In the genomic region with DNA sequence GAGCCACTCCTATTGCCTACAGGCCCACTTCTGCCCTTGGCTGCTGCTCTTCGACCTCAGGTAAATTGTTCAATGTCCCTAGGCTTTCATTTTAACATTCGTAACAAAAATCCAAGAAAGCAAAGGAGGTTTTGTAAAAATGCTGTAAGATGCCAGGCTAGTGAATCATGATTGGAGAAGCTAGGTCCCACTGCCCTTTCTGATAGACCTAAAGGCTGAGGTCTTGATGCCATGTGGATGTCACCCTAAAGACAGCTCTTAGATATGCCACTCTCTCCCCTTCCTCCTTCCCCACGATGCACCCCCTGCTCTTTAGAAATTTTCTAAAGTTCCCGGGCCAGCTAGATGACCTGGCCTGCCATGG, we compare ENCODE assay signal across 11 cellular contexts. TPM values are rescaled to one million over a fixed set of nuclear protein-coding genes. Genes with fewer than 3 reads are reported as not detected.
DNase-seq lines count a peak whose midpoint lies in the region; ATAC-seq and TF ChIP-seq lines count a peak whose summit lies in the region.
"Had no signal": no experiment of that assay in that cellular context is flagged by ENCODE, and none has a peak within 500 bp of the region (broad histone marks: within the 10 kb centered on the region; RNA-seq: fewer than 3 reads in every experiment).

No MANE protein-coding gene starts in this region.

- no peak overlapping the region for H3K4me3 Mint-ChIP-seq in dendritic cell treated with granulocyte-macrophage colony-stimulating factor and Interleukin-4, amounts not matched to agents 40 ng/mL and 50 ng/mL, for 4 days
- H3K4me3 Mint-ChIP-seq in stimulated activated memory B cell treated with anti-CD40 and anti-IgM and Interleukin-4, amounts not matched to agents 10 μg/mL and 1 μg/mL and 100 μg/mL, for 72 hours = no peak overlapping the region

- no peak overlapping the region for H2AFZ ChIP-seq in Loucy (ENCODE audit: low read length)

- DNase-seq in AG20443 (ENCODE audit: low spot score) (peak; percentile 20), omental fat pad (ENCODE audit: low spot score) (no peak), GOT3 (lab: John Stamatoyannopoulos, UW) (no peak)
- DNase-seq: activated CD4-positive, alpha-beta T cell treated with anti-CD3 and anti-CD28 coated beads for 48 hours; effector memory CD4-positive, alpha-beta T cell; stimulated activated CD8-positive, alpha-beta memory T cell treated with anti-CD3 and anti-CD28 coated beads, Interleukin-4, amount 100 ng/mL, for 48 hours had no signal

- TF ChIP-seq CTCF in Loucy (conservative IDR thresholded peaks at IDR 0.05; ENCODE audit: low read length) = no peak
- TF ChIP-seq CTCF in omental fat pad (IDR thresholded peaks at IDR 0.05) = no peak

- H3K27me3 Mint-ChIP-seq in dendritic cell treated with granulocyte-macrophage colony-stimulating factor and Interleukin-4, amounts not matched to agents 40 ng/mL and 50 ng/mL, for 4 days = peaks cover 1% of the 10 kb centered on the region
- no peaks in the 10 kb centered on the region for H3K27me3 Mint-ChIP-seq in stimulated activated memory B cell treated with anti-CD40 and anti-IgM and Interleukin-4, amounts not matched to agents 10 μg/mL and 1 μg/mL and 100 μg/mL, for 72 hours

- H3K36me3 Mint-ChIP-seq in dendritic cell treated with granulocyte-macrophage colony-stimulating factor and Interleukin-4, amounts not matched to agents 40 ng/mL and 50 ng/mL, for 4 days (ENCODE audit: low read depth) = peaks cover 64% of the 10 kb centered on the region
- H3K36me3 Mint-ChIP-seq in stimulated activated memory B cell treated with anti-CD40 and anti-IgM and Interleukin-4, amounts not matched to agents 10 μg/mL and 1 μg/mL and 100 μg/mL, for 72 hours = peaks cover 25% of the 10 kb centered on the region

- H3K27ac Mint-ChIP-seq in dendritic cell treated with granulocyte-macrophage colony-stimulating factor and Interleukin-4, amounts not matched to agents 40 ng/mL and 50 ng/mL, for 4 days = peak overlapping the region; percentile 15
- H3K27ac Mint-ChIP-seq in stimulated activated memory B cell treated with anti-CD40 and anti-IgM and Interleukin-4, amounts not matched to agents 10 μg/mL and 1 μg/mL and 100 μg/mL, for 72 hours = no peak overlapping the region

- H3F3A ChIP-seq in Loucy (ENCODE audit: low read depth) = peaks cover 21% of the 10 kb centered on the region

- peak overlapping the region; percentile 61 for H3K4me2 ChIP-seq in Loucy (ENCODE audit: low read depth, low read length, poor library complexity, severe bottlenecking)

- H3K4me1 ChIP-seq in Loucy (ENCODE audit: insufficient read depth, low read length, poor library complexity, severe bottlenecking) = peaks cover 26% of the 10 kb centered on the region

- H3K9me3 Mint-ChIP-seq in dendritic cell treated with granulocyte-macrophage colony-stimulating factor and Interleukin-4, amounts not matched to agents 40 ng/mL and 50 ng/mL, for 4 days = no peaks in the 10 kb centered on the region
- H3K9me3 Mint-ChIP-seq in stimulated activated memory B cell treated with anti-CD40 and anti-IgM and Interleukin-4, amounts not matched to agents 10 μg/mL and 1 μg/mL and 100 μg/mL, for 72 hours = no peaks in the 10 kb centered on the region

- no peaks in the 10 kb centered on the region for H3K79me2 ChIP-seq in Loucy (ENCODE audit: insufficient read depth, low read length)

- H4K20me1 ChIP-seq in Loucy (ENCODE audit: insufficient read depth, low read length, poor library complexity, severe bottlenecking) = peaks cover 8% of the 10 kb centered on the region

- no peaks in the 10 kb centered on the region for H3K9me2 ChIP-seq in Loucy (replicated peaks; ENCODE audit: low read depth, low read length)

- peak; percentile 29 for ATAC-seq in omental fat pad (ENCODE audit: low FRiP score)
- ATAC-seq in GM21526 (IDR thresholded peaks at IDR 0.05; ENCODE audit: low FRiP score, unreplicated experiment) = no peak
- no peak for ATAC-seq in stimulated activated memory B cell treated with anti-CD40 and anti-IgM and Interleukin-4, amounts not matched to agents 10 μg/mL and 1 μg/mL and 100 μg/mL, for 72 hours
- no peak for ATAC-seq in HG03196 (IDR thresholded peaks at IDR 0.05; ENCODE audit: unreplicated experiment)

- peaks cover 47% of the 10 kb centered on the region; the same call in 1 of the 2 replicates for H3K36me3 ChIP-seq in Loucy (ENCODE audit: insufficient read depth, low read length)

- intact Hi-C loops in dendritic cell treated with granulocyte-macrophage colony-stimulating factor and Interleukin-4, amounts not matched to agents 40 ng/mL and 50 ng/mL, for 4 days (cut with micrococcal nuclease) = no loop called here

- peaks cover 27% of the 10 kb centered on the region for H3K4me1 Mint-ChIP-seq in dendritic cell treated with granulocyte-macrophage colony-stimulating factor and Interleukin-4, amounts not matched to agents 40 ng/mL and 50 ng/mL, for 4 days (ENCODE audit: low read depth)
- H3K4me1 Mint-ChIP-seq in stimulated activated memory B cell treated with anti-CD40 and anti-IgM and Interleukin-4, amounts not matched to agents 10 μg/mL and 1 μg/mL and 100 μg/mL, for 72 hours = peaks cover 11% of the 10 kb centered on the region

- H3K9ac ChIP-seq in Loucy (ENCODE audit: low read depth, low read length, poor library complexity, severe bottlenecking) = peak overlapping the region; percentile 51

- H3K27me3 ChIP-seq in Loucy (ENCODE audit: insufficient read depth, low read length, poor library complexity, severe bottlenecking) = no peaks in the 10 kb centered on the region

- peak overlapping the region; percentile 40 for H3K4me3 ChIP-seq in Loucy (ENCODE audit: low read length, poor library complexity, severe bottlenecking)

- no peaks in the 10 kb centered on the region for H3K9me3 ChIP-seq in Loucy (ENCODE audit: insufficient read depth, low read depth, low read length)

RNA-seq across cellular contexts. Expression of a gene that starts 9.9 kb away (rescaled TPM):
- total RNA-seq in omental fat pad = 1 to 10 TPM; 2.5 to 5.6 (median 3.6) TPM

RNA-seq across cellular contexts. Expression of a gene that starts 45.0 kb away (rescaled TPM):
- 10 to 100 TPM; 35.3 to 51.2 (median 39.1) TPM for total RNA-seq in omental fat pad

RNA-seq across cellular contexts. Expression of a gene that starts 49.2 kb away (rescaled TPM):
- total RNA-seq in omental fat pad = 10 to 100 TPM; 49.6 to 63.5 (median 57.2) TPM
